ENCODE assay signal across 22 cellular contexts in the genomic region with DNA sequence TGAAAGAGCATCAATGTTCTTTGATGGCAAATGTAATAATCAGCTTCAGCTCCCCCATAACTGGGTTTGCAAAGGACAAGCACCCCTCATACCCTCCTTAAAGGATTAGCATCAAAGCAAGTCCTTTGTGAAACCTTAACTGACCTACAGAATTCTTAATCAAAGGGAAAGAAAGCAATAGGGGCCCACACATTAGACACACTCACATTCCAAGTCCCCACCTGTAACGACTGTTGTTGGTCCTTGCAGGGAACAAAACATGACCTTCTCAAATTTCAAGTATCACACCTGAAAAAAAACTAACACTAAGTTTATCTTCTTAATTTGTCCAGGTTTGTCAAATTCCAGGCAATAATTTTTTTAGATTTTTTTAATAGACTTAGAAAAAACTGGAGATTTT. TPM values are rescaled to one million over a fixed set of nuclear protein-coding genes. Genes with fewer than 3 reads are reported as not detected.
DNase-seq lines count a peak whose midpoint lies in the region; ATAC-seq, FAIRE-seq and TF ChIP-seq lines count a peak whose summit lies in the region.
"Had no signal": no experiment of that assay in that cellular context is flagged by ENCODE, and none has a peak within 500 bp of the region (broad histone marks: within the 10 kb centered on the region; RNA-seq: fewer than 3 reads in every experiment).

No MANE protein-coding gene starts in this region.

- no peak overlapping the region for H3K4me3 Mint-ChIP-seq in nephron progenitor cell
- H3K4me3 Mint-ChIP-seq: B cell; CD4-positive, CD25-positive, alpha-beta regulatory T cell; CD8-positive, alpha-beta T cell had no signal

- H3K18ac ChIP-seq in H1 (ENCODE audit: extremely low read depth, low read length), result no peak overlapping the region

- no peak overlapping the region for H3K27ac Mint-ChIP-seq in nephron progenitor cell
- H3K27ac Mint-ChIP-seq: B cell; CD8-positive, alpha-beta T cell had no signal

- H3K4me2 ChIP-seq in H1 (ENCODE audit: insufficient read depth in 1 of 2, low read depth in 2 of 2, low read length in 2 of 2), result 0 out of 4 replicates have a peak overlapping the region, but pooled peaks of 1 of the 2 experiments have one; percentile 24
- H3K4me2 ChIP-seq: BLaER1 had no signal

- 33% methylated on average over 1 of the region's 1 CpG; no CpG with 5 or more reads in 1 of the 2 experiments for WGBS in H1 (ENCODE audit: extremely low coverage in 1 of 2, insufficient coverage in 1 of 2, insufficient read length in 1 of 2, insufficient replicate concordance in 2 of 2, low coverage in 1 of 2, low lambda C conversion rate in 2 of 2, missing lambda C conversion rate in 1 of 2), 2 experiments
- WGBS in right lobe of liver (ENCODE audit: insufficient coverage, low coverage, low lambda C conversion rate, missing lambda C conversion rate), result 90% methylated on average over 1 of the region's 1 CpG

- H3K79me2 ChIP-seq in H1 (ENCODE audit: control insufficient read depth in 1 of 2, insufficient read depth in 2 of 2, low read length in 2 of 2), result no peaks in the 10 kb centered on the region

- H2BK5ac ChIP-seq in H1 (ENCODE audit: low read depth, low read length), result no peak overlapping the region

- intact Hi-C loops in right lobe of liver (cut with DNase I), result no loop called here

- TF ChIP-seq RAD21 in H1 (IDR thresholded peaks at IDR 0.05 in 1 of 2, conservative IDR thresholded peaks at IDR 0.05 in 1 of 2; ENCODE audit: low read depth in 2 of 2, low read length in 2 of 2), result no peak

- H2BK120ac ChIP-seq in H1 (replicated peaks; ENCODE audit: low read depth, low read length), result no peak overlapping the region

- H3K27me3 ChIP-seq in H1 (replicated peaks in 1 of 4; ENCODE audit: control insufficient read depth in 3 of 4, extremely low read depth in 1 of 4, insufficient read depth in 3 of 4, low read length in 3 of 4) (no peaks in the 10 kb centered on the region), right lobe of liver (no peaks in the 10 kb centered on the region)
- H3K27me3 ChIP-seq: BLaER1 had no signal

- H3K36me3 Mint-ChIP-seq in nephron progenitor cell (ENCODE audit: low read depth), result peaks cover 19% of the 10 kb centered on the region

- CTCF ChIA-PET in H1 (lab: Charles Lee; ENCODE audit: partially characterized antibody), result interaction anchor here (0.6 to 1.9 kb wide), 4 partner anchors 25 to 142 kb away, joined by 3 to 5 read pairs (median 4); no protein-coding TSS in a partner anchor

- no peak overlapping the region for H3K4ac ChIP-seq in H1 (replicated peaks; ENCODE audit: insufficient read length, low read depth, low read length)

- no peak overlapping the region for H2AFZ ChIP-seq in H1 (ENCODE audit: low read length)

- no peak overlapping the region for H4K5ac ChIP-seq in H1 (ENCODE audit: insufficient read length, low read depth, low read length)

- H2BK12ac ChIP-seq in H1 (ENCODE audit: low read depth, low read length), result no peak overlapping the region

- H2AK5ac ChIP-seq in H1 (ENCODE audit: low read depth, low read length), result no peak overlapping the region

- H3K4me1 ChIP-seq in H1 (replicated peaks in 1 of 4; ENCODE audit: control insufficient read depth in 3 of 4, insufficient read depth in 4 of 4, low read length in 3 of 4) (peaks cover 0 to 5% (median 4%) of the 10 kb centered on the region in 4 experiments; a peak in 4 of 7 replicates), right lobe of liver (peaks cover 0 to 16% (median 4%) of the 10 kb centered on the region in 4 donors)

- H4K20me1 ChIP-seq in H1 (replicated peaks in 1 of 2; ENCODE audit: control insufficient read depth in 1 of 2, insufficient read depth in 2 of 2, low read length in 2 of 2), result no peaks in the 10 kb centered on the region
- H4K20me1 ChIP-seq: BLaER1 had no signal

- no peak overlapping the region for H3K56ac ChIP-seq in H1 (replicated peaks; ENCODE audit: insufficient read length, low read depth, low read length)

- no peaks in the 10 kb centered on the region for H3K36me3 ChIP-seq in H1 (ENCODE audit: control insufficient read depth in 2 of 4, insufficient read depth in 4 of 4, low read length in 3 of 4)
- no peaks in the 10 kb centered on the region for H3K36me3 ChIP-seq in right lobe of liver
- H3K36me3 ChIP-seq: BLaER1 had no signal

- H4K8ac ChIP-seq in H1 (ENCODE audit: extremely low read depth, insufficient read depth, low read length), result no peak overlapping the region

- POLR2A ChIA-PET in H1 (lab: Charles Lee; ENCODE audit: partially characterized antibody), result interaction anchor here (0.6 kb wide), 1 partner anchor 14 kb away, joined by 4 read pairs; no protein-coding TSS in a partner anchor

- H3K9me3 Mint-ChIP-seq in nephron progenitor cell, result peaks cover 12% of the 10 kb centered on the region
- H3K9me3 Mint-ChIP-seq: CD4-positive, CD25-positive, alpha-beta regulatory T cell; CD8-positive, alpha-beta T cell had no signal

- H3K14ac ChIP-seq in H1 (ENCODE audit: insufficient read length), result no peak overlapping the region

- no peak overlapping the region for H3K9ac ChIP-seq in H1 (replicated peaks in 1 of 4; ENCODE audit: extremely low read depth in 1 of 4, low read depth in 3 of 4, low read length in 3 of 4)
- H3K9ac ChIP-seq: BLaER1 had no signal

- 0 out of 4 replicates have a peak, but pooled peaks cover 0 to 3% of the 10 kb centered on the region in 2 experiments for H3K9me3 ChIP-seq in H1 (ENCODE audit: insufficient read depth in 2 of 2, low read depth in 1 of 2, low read length in 1 of 2)
- no peaks in the 10 kb centered on the region for H3K9me3 ChIP-seq in right lobe of liver
- H3K9me3 ChIP-seq: BLaER1, Caco-2 had no signal

- no peak overlapping the region for H2BK15ac ChIP-seq in H1 (ENCODE audit: low read length)

- TF ChIP-seq POLR2A in H1 (IDR thresholded peaks at IDR 0.05; ENCODE audit: control extremely low read depth in 1 of 2, low read depth in 2 of 2, low read length in 2 of 2) (no peak), right lobe of liver (IDR thresholded peaks at IDR 0.05) (no peak)

- H2BK20ac ChIP-seq in H1 (ENCODE audit: low read length), result no peak overlapping the region

- peak; percentile 17 for DNase-seq in DMS79 treated with DMSO at 0.1 percent for 48 hours (lab: John Stamatoyannopoulos, UW)
- DNase-seq in DMS79 (lab: John Stamatoyannopoulos, UW), result no peak
- DNase-seq in NCI-H2171 treated with DMSO at 0.1 percent for 48 hours (lab: John Stamatoyannopoulos, UW), result peak; percentile 2
- no peak for DNase-seq in NCI-H2171 (lab: John Stamatoyannopoulos, UW)
- no peak for DNase-seq in H1 (ENCODE audit: low read depth in 1 of 2, low spot score in 2 of 2)
- no peak for DNase-seq in nephron progenitor cell
- DNase-seq in right lobe of liver, result no peak
- DNase-seq: Caco-2; CD4-positive, CD25-positive, alpha-beta regulatory T cell; CD8-positive, alpha-beta T cell; DMS153; GF-D8; GOT3; H7; HCEC 1CT had no signal

- H4K91ac ChIP-seq in H1 (replicated peaks; ENCODE audit: insufficient read length, low read length), result no peak overlapping the region

- ATAC-seq in right lobe of liver, result no peak
- ATAC-seq: CD8-positive, alpha-beta T cell had no signal

- FAIRE-seq in H1 (lab: Jason Lieb, UNC), result no peak
- FAIRE-seq: A204.1, GM12891, GM18507 had no signal

- H3K23me2 ChIP-seq in H1 (ENCODE audit: low read depth, low read length), result no peaks in the 10 kb centered on the region

- no peak for TF ChIP-seq EP300 in H1 (IDR thresholded peaks at IDR 0.05; ENCODE audit: borderline replicate concordance in 1 of 2, low read depth in 2 of 2, low read length in 2 of 2)

- no peaks in the 10 kb centered on the region for H3K79me1 ChIP-seq in H1 (ENCODE audit: low read depth, low read length)

- TF ChIP-seq CTCF in H1 (IDR thresholded peaks at IDR 0.05; ENCODE audit: control extremely low read depth in 1 of 3, insufficient read depth in 1 of 3, low read depth in 1 of 3, low read length in 3 of 3) (no peak), nephron progenitor cell (IDR thresholded peaks at IDR 0.05) (no peak), right lobe of liver (IDR thresholded peaks at IDR 0.05) (no peak)

- no peak overlapping the region for H3K23ac ChIP-seq in H1 (ENCODE audit: insufficient read length)

- no peaks in the 10 kb centered on the region for H3K27me3 Mint-ChIP-seq in nephron progenitor cell (ENCODE audit: low read depth, poor library complexity)
- H3K27me3 Mint-ChIP-seq: B cell; CD4-positive, CD25-positive, alpha-beta regulatory T cell had no signal

- H3K27ac ChIP-seq in H1 (ENCODE audit: low read depth, low read length) (no peak overlapping the region), right lobe of liver (no peak overlapping the region)
- H3K27ac ChIP-seq: 22Rv1, BLaER1, C4-2B had no signal

- H3K4me3 ChIP-seq in H1 (ENCODE audit: extremely low read depth in 1 of 4, insufficient read depth in 2 of 4, low read depth in 3 of 4, low read length in 4 of 4) (peak overlapping the region in 1 of 4 experiments; percentile 31; a peak in 1 of 8 replicates), right lobe of liver (no peak overlapping the region)
- H3K4me3 ChIP-seq: BLaER1 had no signal

- peaks cover 31% of the 10 kb centered on the region for H3K4me1 Mint-ChIP-seq in nephron progenitor cell

RNA-seq across cellular contexts. Expression of gene TTC39B, which starts 32.6 kb away (rescaled TPM):
- total RNA-seq in H1 (2021; fragmentation: NEBNext Ultra II Directional; extraction: Animal tissue kit (Norgen Biotek cat#: 25700)), result 9.5 and 10.9 TPM in 2 replicates
- 1.3 and 1.6 TPM in 2 replicates for polyA plus RNA-seq in H1 (2011; rRNA removed)
- 2.1 TPM for polyA plus RNA-seq in H1 (2011; cell fraction: cytosol; rRNA removed)
- polyA plus RNA-seq in H1 (2011; cell fraction: nucleus; rRNA removed), result 3.8 TPM
- polyA plus RNA-seq in H1 (2012, experiment 1 of 2), result 4.6 to 7.9 TPM (median 5.3 TPM) in 4 replicates
- 0.39 TPM for polyA plus RNA-seq in H1 (2012, experiment 2 of 2)
- polyA plus RNA-seq in H1 (2013, experiment 1 of 2), result 4.8 TPM
- polyA plus RNA-seq in H1 (2013, experiment 2 of 2), result 5.7 TPM
- 17.7 and 22.7 TPM in 2 replicates for polyA minus RNA-seq in H1 (2011; rRNA and poly(A)+ RNA removed)
- 11.2 TPM for polyA minus RNA-seq in H1 (2011; cell fraction: cytosol; rRNA and poly(A)+ RNA removed)
- polyA minus RNA-seq in H1 (2011; cell fraction: nucleus; rRNA and poly(A)+ RNA removed), result 17.5 TPM
- total RNA-seq in right lobe of liver, result 1 to 10 TPM; 4.5 to 9.9 (median 7.6) TPM

Comparison
In these comparisons a context has a peak if more than half of its experiments do, and no peak if none do; other contexts are left out.
1. DNase-seq: peak in DMS79 treated with DMSO at 0.1 percent for 48 hours (single experiment) and NCI-H2171 treated with DMSO at 0.1 percent for 48 hours (single experiment); none in DMS79 (single experiment), NCI-H2171 (single experiment), H1 (0 of 2), nephron progenitor cell (single experiment) and right lobe of liver (0 of 3).